ENCODE assay signal across 21 cellular contexts in genomic region chr7:123705217-123705901, GRCh38. TPM values are rescaled to one million over a fixed set of nuclear protein-coding genes. Genes with fewer than 3 reads are reported as not detected.
"Had no signal": no experiment of that assay in that cellular context is flagged by ENCODE, and none has a peak within 500 bp of the region (broad histone marks: within the 10 kb centered on the region; RNA-seq: fewer than 3 reads in every experiment).

No MANE protein-coding gene starts in this region.

- H3K9me3 Mint-ChIP-seq: activated naive CD4-positive, alpha-beta T cell treated with anti-CD3 and anti-CD28 coated beads, Interleukin-2, amount 50 U/mL, for 24 hours; central memory CD8-positive, alpha-beta T cell; neural crest cell; stimulated activated naive CD8-positive, alpha-beta T cell treated with anti-CD3 and anti-CD28 coated beads, Interleukin-15, Interleukin-2, amounts not matched to agents 100 ng/mL and 50 ng/mL, for 24 hours had no signal

- DNase-seq: activated CD4-positive, alpha-beta T cell treated with anti-CD3 and anti-CD28 coated beads, Interleukin-2, amount 50 U/mL, for 4 hours; activated CD4-positive, CD25-positive, alpha-beta regulatory T cell treated with anti-CD3 and anti-CD28 coated beads, Interleukin-2, amount 50 U/mL, for 72 hours; activated CD8-positive, alpha-beta memory T cell treated with anti-CD3 and anti-CD28 coated beads, Interleukin-2, amount 50 U/mL, for 4 hours; amygdala; body of pancreas; effector CD8-positive, alpha-beta T cell; foreskin keratinocyte; kidney glomerular epithelial cell; mesendoderm; right cardiac atrium; T1000; upper lobe of left lung had no signal

- H3K4me3 ChIP-seq: body of pancreas, prostate gland, skin epidermis, upper lobe of left lung had no signal

- H3K27me3 ChIP-seq: body of pancreas, foreskin keratinocyte, upper lobe of left lung had no signal

- ATAC-seq: body of pancreas, foreskin keratinocyte, right cardiac atrium had no signal

- H3K27me3 Mint-ChIP-seq: activated naive CD4-positive, alpha-beta T cell treated with anti-CD3 and anti-CD28 coated beads, Interleukin-2, amount 50 U/mL, for 24 hours; central memory CD8-positive, alpha-beta T cell; stimulated activated naive CD8-positive, alpha-beta T cell treated with anti-CD3 and anti-CD28 coated beads, Interleukin-15, Interleukin-2, amounts not matched to agents 100 ng/mL and 50 ng/mL, for 24 hours had no signal

- H3K36me3 ChIP-seq: prostate gland had no signal

- H3K27ac Mint-ChIP-seq: activated naive CD4-positive, alpha-beta T cell treated with anti-CD3 and anti-CD28 coated beads, Interleukin-2, amount 50 U/mL, for 24 hours; stimulated activated naive CD8-positive, alpha-beta T cell treated with anti-CD3 and anti-CD28 coated beads, Interleukin-15, Interleukin-2, amounts not matched to agents 100 ng/mL and 50 ng/mL, for 24 hours had no signal

- H3K4me3 Mint-ChIP-seq: activated naive CD4-positive, alpha-beta T cell treated with anti-CD3 and anti-CD28 coated beads, Interleukin-2, amount 50 U/mL, for 24 hours; central memory CD8-positive, alpha-beta T cell; neural crest cell; stimulated activated naive CD8-positive, alpha-beta T cell treated with anti-CD3 and anti-CD28 coated beads, Interleukin-15, Interleukin-2, amounts not matched to agents 100 ng/mL and 50 ng/mL, for 24 hours had no signal

- H3K4me1 Mint-ChIP-seq: central memory CD8-positive, alpha-beta T cell had no signal

RNA-seq across cellular contexts. Expression of gene LMOD2, which starts 49.7 kb away (rescaled TPM):
- total RNA-seq: body of pancreas, foreskin keratinocyte, lower leg skin, neural crest cell, osteoblast, temporal lobe, upper lobe of left lung had no signal
